Comparison of ENCODE assay signal across 8 cellular contexts in the genomic region with DNA sequence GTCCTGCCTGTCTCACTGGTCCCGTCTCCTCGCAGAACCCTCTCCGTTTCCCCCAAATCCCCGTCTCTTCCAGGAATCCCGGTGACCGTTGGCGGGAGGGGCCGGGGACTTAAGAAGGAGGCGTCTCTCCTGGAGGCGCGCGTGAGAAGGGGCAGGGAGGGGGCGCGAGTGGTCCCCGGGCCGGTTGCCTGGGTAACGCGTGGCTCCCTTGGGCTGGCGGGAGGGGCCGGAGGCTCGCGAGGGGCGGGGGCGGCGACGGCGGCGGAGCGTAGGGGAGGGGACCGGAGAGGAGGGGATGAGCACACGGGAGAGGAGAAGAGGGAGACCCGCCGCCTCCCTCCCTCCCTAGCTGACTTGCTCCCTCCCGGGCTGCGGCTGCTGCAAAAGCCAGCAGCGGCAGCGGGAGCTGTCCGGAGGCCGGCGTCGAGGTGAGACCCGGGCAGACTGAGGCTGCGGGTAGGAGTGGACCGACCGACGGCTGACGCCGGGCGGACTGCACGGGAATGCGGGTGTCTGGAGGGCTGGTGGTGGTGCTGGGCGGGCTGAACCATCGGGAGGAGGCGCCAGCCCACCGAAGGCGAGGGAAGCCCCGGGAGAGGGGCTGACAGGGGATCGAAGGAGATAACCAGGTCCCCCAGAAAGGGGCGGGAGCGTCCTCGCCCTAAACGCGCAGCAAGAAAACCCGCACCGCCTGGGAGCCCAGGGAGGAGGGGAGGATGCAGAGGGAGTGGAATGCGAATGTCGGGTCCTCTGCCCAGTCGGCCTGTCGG. TPM values are rescaled to one million over a fixed set of nuclear protein-coding genes. Genes with fewer than 3 reads are reported as not detected.
DNase-seq lines count a peak whose midpoint lies in the region; TF ChIP-seq lines count a peak whose summit lies in the region.

A gene (plus strand): TSS at position 298 of the 770 bp plus-strand sequence. CDS start 862 bp downstream, outside the sequence.

- H3K4me1 Mint-ChIP-seq in neural crest cell = peaks cover 81% of the 10 kb centered on the region

- H3K27me3 Mint-ChIP-seq in neural crest cell (ENCODE audit: low read depth) = peaks cover 21% of the 10 kb centered on the region

- H3K27ac Mint-ChIP-seq in neural crest cell (ENCODE audit: unreplicated experiment) = peak within 1 kb of the TSS; percentile 97

- H3K36me3 Mint-ChIP-seq in neural crest cell (ENCODE audit: low read depth) = peaks cover 11% of the 10 kb centered on the region

- no peak for TF ChIP-seq CTCF in GM12865 (IDR thresholded peaks at IDR 0.05; ENCODE audit: insufficient read depth, low read depth, low read length, missing control alignments)
- TF ChIP-seq CTCF in fibroblast of villous mesenchyme (IDR thresholded peaks at IDR 0.05; ENCODE audit: insufficient read depth, low read depth, low read length) = no peak
- TF ChIP-seq CTCF in neural crest cell (conservative IDR thresholded peaks at IDR 0.05) = no peak

- DNase-seq in GM12865 (ENCODE audit: low read depth) = peak; percentile 38
- DNase-seq in NCI-H345 treated with DMSO at 0.1 percent for 48 hours (lab: John Stamatoyannopoulos, UW; ENCODE audit: unreplicated experiment) = peak; percentile 37
- peak; percentile 18 for DNase-seq in activated effector memory CD4-positive, alpha-beta T cell treated with Interleukin-2 at 50 U/mL for 16 hours
- peak; percentile 49 for DNase-seq in fibroblast of villous mesenchyme (ENCODE audit: low read depth)
- peak; percentile 61 for DNase-seq in neural crest cell (ENCODE audit: low read depth, low spot score)
- DNase-seq in GF-D8 (lab: John Stamatoyannopoulos, UW) = no peak
- no peak for DNase-seq in mesenteric fat pad (ENCODE audit: low spot score)
- DNase-seq in COLO829 (ENCODE audit: low spot score) = no peak

- H3K4me3 Mint-ChIP-seq in neural crest cell = peak within 1 kb of the TSS; percentile 96

- no peaks in the 10 kb centered on the region for H3K9me3 Mint-ChIP-seq in neural crest cell

- H3K4me3 ChIP-seq in GM12865 (ENCODE audit: low read depth, low read length) (peak within 1 kb of the TSS; percentile 45), fibroblast of villous mesenchyme (ENCODE audit: low read depth, low read length) (peak within 1 kb of the TSS; percentile 64)

RNA-seq across cellular contexts. Expression of the gene that starts here (rescaled TPM):
- 3.0 and 3.2 TPM in 2 replicates for total RNA-seq in fibroblast of villous mesenchyme
- 18.6 and 21.2 TPM in 2 replicates for total RNA-seq in neural crest cell
- 1.5 TPM for total RNA-seq in mesenteric fat pad

Comparison
In these comparisons a context has a peak if more than half of its experiments do, and no peak if none do; other contexts are left out.
1. DNase-seq: peak in GM12865 (single experiment), NCI-H345 treated with DMSO at 0.1 percent for 48 hours (single experiment), activated effector memory CD4-positive, alpha-beta T cell treated with Interleukin-2 at 50 U/mL for 16 hours (single experiment), fibroblast of villous mesenchyme (single experiment) and neural crest cell (single experiment); none in GF-D8 (single experiment), mesenteric fat pad (single experiment) and COLO829 (single experiment).